Comparison of ENCODE assay signal across 8 cellular contexts in genomic region chr16:18561727-18562314, GRCh38. TPM values are rescaled to one million over a fixed set of nuclear protein-coding genes. Genes with fewer than 3 reads are reported as not detected.
DNase-seq lines count a peak whose midpoint lies in the region; ATAC-seq and TF ChIP-seq lines count a peak whose summit lies in the region.
"Not testable (repeated sequence)": the region's sequence is repeated elsewhere in the genome, so short reads cannot be mapped to it uniquely, and the experiment has no call there.

TSS of gene NOMO2 (minus strand) at chr16:18562097. CDS start at chr16:18562040, 57 bp downstream.

- POLR2A ChIA-PET in SK-N-SH (lab: Yijun Ruan, JAX); naive thymus-derived CD8-positive, alpha-beta T cell (lab: Charles Lee): not testable (repeated sequence)

- peak; percentile 91 for ATAC-seq in GM19468 (IDR thresholded peaks at IDR 0.05; ENCODE audit: extremely low read depth, unreplicated experiment)
- ATAC-seq in HG03280 (IDR thresholded peaks at IDR 0.05; ENCODE audit: unreplicated experiment): peak; percentile 94
- peak; percentile 94 to 95 for ATAC-seq in naive thymus-derived CD8-positive, alpha-beta T cell

- intact Hi-C loops in CD14-positive monocyte (cut with micrococcal nuclease): not testable (repeated sequence)

- peak within 1 kb of the TSS; percentile 28; the same call in 1 of the 2 replicates for H3K9ac ChIP-seq in SK-N-SH

- peak within 1 kb of the TSS; percentile 50; the same call in 1 of the 2 replicates for H3K4me2 ChIP-seq in SK-N-SH

- not testable (repeated sequence) for H3K9me3 ChIP-seq in SK-N-SH

- TF ChIP-seq EP300 in SK-N-SH (IDR thresholded peaks at IDR 0.05; ENCODE audit: borderline replicate concordance in 1 of 2, low read depth in 1 of 2, low read length in 1 of 2): not testable (repeated sequence)

- not testable (repeated sequence) for H3F3A ChIP-seq in SK-N-SH (replicated peaks; ENCODE audit: insufficient read depth)

- H3K27ac ChIP-seq in SK-N-SH (ENCODE audit: low read depth in 2 of 2, low read length in 1 of 2): not testable (repeated sequence)

- not testable (repeated sequence) for H3K36me3 Mint-ChIP-seq in CD14-positive monocyte; naive thymus-derived CD8-positive, alpha-beta T cell

- not testable (repeated sequence) for H3K27ac Mint-ChIP-seq in CD14-positive monocyte
- peak within 1 kb of the TSS in 3 of 10 donors; percentile 31 to 70 (median 65) for H3K27ac Mint-ChIP-seq in naive thymus-derived CD8-positive, alpha-beta T cell

- not testable (repeated sequence) for H3K79me2 ChIP-seq in SK-N-SH (ENCODE audit: insufficient read depth)

- H3K9me2 ChIP-seq in SK-N-SH: not testable (repeated sequence)

- not testable (repeated sequence) for TF ChIP-seq CTCF in CD14-positive monocyte (IDR thresholded peaks at IDR 0.05); fibroblast of mammary gland (conservative IDR thresholded peaks at IDR 0.05; ENCODE audit: control insufficient read depth, insufficient read depth, low read depth, low read length)
- peak; percentile 26; the same call in 1 of the 2 replicates for TF ChIP-seq CTCF in SK-N-SH (IDR thresholded peaks at IDR 0.05)

- H3K27me3 ChIP-seq in SK-N-SH (ENCODE audit: insufficient read depth): not testable (repeated sequence)

- H3K4me3 Mint-ChIP-seq in CD14-positive monocyte: peak within 1 kb of the TSS in 1 of 2 donors; percentile 47
- peak within 1 kb of the TSS; percentile 46 to 86 (median 70) for H3K4me3 Mint-ChIP-seq in naive thymus-derived CD8-positive, alpha-beta T cell

- H3K27me3 Mint-ChIP-seq in CD14-positive monocyte (ENCODE audit: low read depth in 3 of 3); naive thymus-derived CD8-positive, alpha-beta T cell: not testable (repeated sequence)

- H3K4me1 Mint-ChIP-seq in CD14-positive monocyte: not testable (repeated sequence)
- peaks cover 2 to 17% (median 13%) of the 10 kb centered on the region in 4 donors for H3K4me1 Mint-ChIP-seq in naive thymus-derived CD8-positive, alpha-beta T cell

- H3K4me3 ChIP-seq in SK-N-SH (ENCODE audit: low read depth in 2 of 2, low read length in 1 of 2) (peak within 1 kb of the TSS; percentile 51 to 54), fibroblast of mammary gland (ENCODE audit: control insufficient read depth, low read depth, low read length) (peak within 1 kb of the TSS; percentile 51)

- H3K4me1 ChIP-seq in SK-N-SH (ENCODE audit: control insufficient read depth in 1 of 2, insufficient read depth in 2 of 2, low read depth in 1 of 2, low read length in 1 of 2): not testable (repeated sequence)

- TF ChIP-seq RAD21 in SK-N-SH (IDR thresholded peaks at IDR 0.05; ENCODE audit: low read length): not testable (repeated sequence)

- H4K20me1 ChIP-seq in SK-N-SH (ENCODE audit: insufficient read depth): not testable (repeated sequence)

- H3K36me3 ChIP-seq in SK-N-SH (replicated peaks in 1 of 2; ENCODE audit: control insufficient read depth in 1 of 2, insufficient read depth in 2 of 2, low read length in 1 of 2): not testable (repeated sequence)

- CTCF ChIA-PET in SK-N-SH (lab: Yijun Ruan, JAX): not testable (repeated sequence)

- no CpG with 5 or more reads among the region's 66 CpGs for WGBS in SK-N-SH (ENCODE audit: low lambda C conversion rate)

- not testable (repeated sequence) for H2AFZ ChIP-seq in SK-N-SH (ENCODE audit: low read depth)

- peak; percentile 87 for DNase-seq in CD14-positive monocyte (ENCODE audit: low spot score)
- DNase-seq in SK-N-SH; fibroblast of mammary gland (ENCODE audit: low read depth): not testable (repeated sequence)
- DNase-seq in activated effector memory CD4-positive, alpha-beta T cell treated with Interleukin-2 at 50 U/mL for 16 hours: peak; percentile 93
- DNase-seq in naive thymus-derived CD8-positive, alpha-beta T cell: peak; percentile 81 to 99 (median 92)
- DNase-seq in stimulated activated CD8-positive, alpha-beta memory T cell treated with anti-CD3 and anti-CD28 coated beads, Interleukin-12 subunit alpha, Interleukin-12 subunit beta, amount 100 ng/mL, for 24 hours (ENCODE audit: extremely low read depth): peak; percentile 75

- not testable (repeated sequence) for H3K9me3 Mint-ChIP-seq in CD14-positive monocyte; naive thymus-derived CD8-positive, alpha-beta T cell

TF ChIP-seq in SK-N-SH, 30 proteins besides CTCF, POLR2A, EP300 and RAD21:
- TF ChIP-seq MXI1 (IDR thresholded peaks at IDR 0.05; ENCODE audit: low read depth, low read length) (0 out of 2 replicates have a peak, but pooled peaks have one; percentile 26), NRF1 (IDR thresholded peaks at IDR 0.05; ENCODE audit: low read depth, low read length) (peak; percentile 45)

RNA-seq across cellular contexts. Expression of gene NOMO2, which starts in this region (rescaled TPM):
- polyA plus RNA-seq in CD14-positive monocyte: 10 to 100 TPM; 26.1 to 76.8 TPM
- polyA plus RNA-seq in SK-N-SH (2012; rRNA removed): 178 and 202 TPM in 2 replicates
- polyA plus RNA-seq in SK-N-SH (2012; cell fraction: cytosol; rRNA removed): 111 and 147 TPM in 2 replicates
- polyA plus RNA-seq in SK-N-SH (2012; cell fraction: nucleus; rRNA removed): 147 and 193 TPM in 2 replicates
- total RNA-seq in naive thymus-derived CD8-positive, alpha-beta T cell: 10 to 100 TPM; 43.0 to 45.1 TPM
- polyA plus RNA-seq in naive thymus-derived CD8-positive, alpha-beta T cell: 10 to 100 TPM; 40.9 to 60.8 (median 60.7) TPM
